14 cellular contexts compared by ENCODE assay signal in the genomic region with DNA sequence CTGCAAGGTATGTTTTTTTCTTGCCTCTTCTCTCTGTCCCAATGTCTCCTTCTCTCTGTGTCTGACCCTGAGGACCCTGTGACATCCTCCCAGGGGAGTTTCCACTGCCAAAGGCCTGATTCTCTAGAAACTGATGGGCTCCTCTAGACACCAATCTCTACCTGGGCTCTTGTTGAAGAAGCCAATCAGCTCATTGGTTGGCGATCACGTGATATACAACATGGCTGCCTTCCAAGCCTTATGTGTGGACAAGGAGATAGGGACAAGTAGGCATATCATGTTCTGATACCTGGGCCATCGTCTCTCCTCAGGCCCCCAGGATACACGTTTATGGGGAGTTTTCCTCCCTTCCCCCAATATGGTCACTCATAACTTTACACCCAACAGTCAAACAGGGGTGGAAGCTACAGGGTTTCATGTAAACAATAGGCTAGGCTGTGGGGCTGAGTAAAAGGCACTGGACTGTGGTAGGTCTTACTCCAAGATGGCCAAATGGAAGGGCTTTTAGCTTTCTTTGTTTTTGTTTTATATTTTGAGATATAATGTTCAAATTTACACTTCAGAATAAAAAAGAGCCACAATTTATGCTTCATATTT. TPM values are rescaled to one million over a fixed set of nuclear protein-coding genes. Genes with fewer than 3 reads are reported as not detected.
"Had no signal": no experiment of that assay in that cellular context is flagged by ENCODE, and none has a peak within 500 bp of the region (broad histone marks: within the 10 kb centered on the region; RNA-seq: fewer than 3 reads in every experiment).

No MANE protein-coding gene starts in this region.

RNA-seq across cellular contexts. Expression of a gene that starts 11.6 kb away (rescaled TPM):
- total RNA-seq: activated T-helper 1 cell treated with anti-CD3 and anti-CD28 coated beads, Interleukin-12 subunit alpha, Interleukin-12 subunit beta, Interleukin-2, Interleukin-4 antibody, amounts not matched to agents 30 ng/mL and 10 ng/mL and 1 ng/mL, durations not matched to agents 14 hours and 24 hours and 36 hours; cardiac muscle cell; chondrocyte; esophagus squamous epithelium; heart right ventricle; liver; mononuclear cell; osteoblast; psoas muscle; right cardiac atrium; skeletal muscle tissue; tibial nerve; uterus had no signal
- polyA plus RNA-seq: cardiac muscle cell, heart right ventricle, liver, neural cell, psoas muscle, right cardiac atrium had no signal

RNA-seq across cellular contexts. Expression of a gene that starts 13.7 kb away (rescaled TPM):
- total RNA-seq: activated T-helper 1 cell treated with anti-CD3 and anti-CD28 coated beads, Interleukin-12 subunit alpha, Interleukin-12 subunit beta, Interleukin-2, Interleukin-4 antibody, amounts not matched to agents 30 ng/mL and 10 ng/mL and 1 ng/mL, durations not matched to agents 14 hours and 24 hours and 36 hours; chondrocyte; esophagus squamous epithelium; mononuclear cell; right cardiac atrium; skeletal muscle tissue; uterus had no signal
- polyA plus RNA-seq: neural cell had no signal

RNA-seq across cellular contexts. Expression of a gene that starts 27.0 kb away (rescaled TPM):
- total RNA-seq: chondrocyte had no signal
